ENCODE assay signal across 14 cellular contexts in genomic region chr1:206702803-206703202, GRCh38. TPM values are rescaled to one million over a fixed set of nuclear protein-coding genes. Genes with fewer than 3 reads are reported as not detected.
DNase-seq lines count a peak whose midpoint lies in the region; ATAC-seq and TF ChIP-seq lines count a peak whose summit lies in the region.
"Had no signal": no experiment of that assay in that cellular context is flagged by ENCODE, and none has a peak within 500 bp of the region (broad histone marks: within the 10 kb centered on the region; RNA-seq: fewer than 3 reads in every experiment).

No MANE protein-coding gene starts in this region.

- H3K36me3 ChIP-seq in BLaER1 treated with 17β-estradiol and CSF1 and Interleukin-3, amounts not matched to agents 10 nM and 100 nM: peaks cover 0 to 41% (median 19%) of the 10 kb centered on the region in 11 experiments; a peak in 19 of 22 replicates
- peaks cover 3% of the 10 kb centered on the region for H3K36me3 ChIP-seq in CD8-positive, alpha-beta T cell (ENCODE audit: insufficient read depth, low read length)
- H3K36me3 ChIP-seq in neuronal stem cell (replicated peaks in 1 of 2; ENCODE audit: control insufficient read depth in 2 of 2, insufficient read depth in 2 of 2, low read length in 2 of 2): peaks cover 0 to 3% of the 10 kb centered on the region in 2 donors
- H3K36me3 ChIP-seq: breast epithelium, neutrophil had no signal

- no peak overlapping the region for H4K91ac ChIP-seq in neuronal stem cell (ENCODE audit: low read depth, low read length, poor library complexity)

- CTCF ChIA-PET in CD8-positive, alpha-beta T cell (lab: Charles Lee): interaction anchor here (1.0 to 2.1 kb wide), 4 partner anchors 9 to 39 kb away, joined by 3 to 11 read pairs (median 4); no protein-coding TSS in a partner anchor

- no peak overlapping the region for H3K4me3 Mint-ChIP-seq in CD8-positive, alpha-beta T cell
- H3K4me3 Mint-ChIP-seq in activated T-helper 2 cell treated with anti-CD3 and anti-CD28 coated beads, Interferon-gamma antibody, Interleukin-2, Interleukin-4, amounts not matched to agents 10 μg/mL and 5 μg/mL and 100 μg/mL, durations not matched to agents 14 hours and 24 hours and 36 hours (ENCODE audit: low read depth): no peak overlapping the region
- peak overlapping the region in 1 of 8 donors; percentile 34 for H3K4me3 Mint-ChIP-seq in naive B cell

- no peaks in the 10 kb centered on the region for H3K27me3 Mint-ChIP-seq in CD8-positive, alpha-beta T cell (ENCODE audit: low read depth)
- no peaks in the 10 kb centered on the region for H3K27me3 Mint-ChIP-seq in activated T-helper 2 cell treated with anti-CD3 and anti-CD28 coated beads, Interferon-gamma antibody, Interleukin-2, Interleukin-4, amounts not matched to agents 10 μg/mL and 5 μg/mL and 100 μg/mL, durations not matched to agents 14 hours and 24 hours and 36 hours (ENCODE audit: low read depth)
- H3K27me3 Mint-ChIP-seq in naive B cell: no peaks in the 10 kb centered on the region

- H3K27ac ChIP-seq in BLaER1 treated with 17β-estradiol and CSF1 and Interleukin-3, amounts not matched to agents 10 nM and 100 nM: peak overlapping the region in 8 of 11 experiments; percentile 61 to 92 (median 86); a peak in 14 of 22 replicates
- H3K27ac ChIP-seq in CD8-positive, alpha-beta T cell (ENCODE audit: low read depth, low read length): no peak overlapping the region
- no peak overlapping the region for H3K27ac ChIP-seq in neuronal stem cell (replicated peaks; ENCODE audit: low read length)
- H3K27ac ChIP-seq: C4-2B had no signal

- no peak overlapping the region for H3K4ac ChIP-seq in neuronal stem cell (ENCODE audit: low read length)

- no peak overlapping the region for H2BK120ac ChIP-seq in neuronal stem cell (ENCODE audit: low read depth, low read length)

- H3K27ac Mint-ChIP-seq in CD8-positive, alpha-beta T cell: peak overlapping the region; percentile 91
- H3K27ac Mint-ChIP-seq in activated T-helper 2 cell treated with anti-CD3 and anti-CD28 coated beads, Interferon-gamma antibody, Interleukin-2, Interleukin-4, amounts not matched to agents 10 μg/mL and 5 μg/mL and 100 μg/mL, durations not matched to agents 14 hours and 24 hours and 36 hours: peak overlapping the region; percentile 81
- H3K27ac Mint-ChIP-seq in naive B cell: peak overlapping the region in 5 of 6 donors; percentile 12 to 90 (median 64)

- H2BK15ac ChIP-seq in neuronal stem cell (ENCODE audit: low read length): no peak overlapping the region

- H3K9ac ChIP-seq in BLaER1 treated with 17β-estradiol and CSF1 and Interleukin-3, amounts not matched to agents 10 nM and 100 nM: peak overlapping the region in 7 of 11 experiments; percentile 19 to 76 (median 56); a peak in 10 of 22 replicates
- no peak overlapping the region for H3K9ac ChIP-seq in neuronal stem cell (ENCODE audit: low read depth, low read length, poor library complexity)

- ATAC-seq in CD8-positive, alpha-beta T cell: no peak
- no peak for ATAC-seq in naive B cell (ENCODE audit: low read depth in 2 of 2)

- no peak overlapping the region for H3K23ac ChIP-seq in neuronal stem cell (ENCODE audit: low read depth, low read length, poor library complexity)

- no peak overlapping the region for H3K18ac ChIP-seq in neuronal stem cell (ENCODE audit: low read length)

- WGBS in neuronal stem cell (ENCODE audit: extremely low coverage in 2 of 2, insufficient read length in 2 of 2, insufficient replicate concordance in 1 of 2), 2 donors: no CpG with 5 or more reads among the region's 1 CpG

- no peak overlapping the region for H2BK5ac ChIP-seq in neuronal stem cell (ENCODE audit: low read length)

- H2BK12ac ChIP-seq in neuronal stem cell (ENCODE audit: low read length): no peak overlapping the region

- POLR2A ChIA-PET in CD8-positive, alpha-beta T cell (lab: Charles Lee): interaction anchor here (0.9 to 2.6 kb wide), 3 partner anchors 10 to 16 kb away, joined by 3 to 9 read pairs (median 3); no protein-coding TSS in a partner anchor

- DNase-seq in CD8-positive, alpha-beta T cell: no peak
- no peak for DNase-seq in activated T-helper 2 cell treated with anti-CD3 and anti-CD28 coated beads, Interferon-gamma antibody, Interleukin-2, Interleukin-4, amounts not matched to agents 10 μg/mL and 5 μg/mL and 100 μg/mL, durations not matched to agents 14 hours and 24 hours and 36 hours (ENCODE audit: low spot score)
- DNase-seq in naive B cell: no peak
- DNase-seq in C1 segment of cervical spinal cord (lab: John Stamatoyannopoulos, UW): no peak
- DNase-seq in neuronal stem cell (ENCODE audit: low spot score): no peak
- no peak for DNase-seq in NCI-H1417 treated with DMSO at 0.1 percent for 48 hours (lab: John Stamatoyannopoulos, UW)
- DNase-seq: NCI-H1048, OCI-M1 had no signal

- no peak overlapping the region for H3K14ac ChIP-seq in neuronal stem cell (ENCODE audit: low read length)

- H3K4me1 Mint-ChIP-seq in CD8-positive, alpha-beta T cell (ENCODE audit: low read depth): peaks cover 92% of the 10 kb centered on the region
- peaks cover 75% of the 10 kb centered on the region for H3K4me1 Mint-ChIP-seq in activated T-helper 2 cell treated with anti-CD3 and anti-CD28 coated beads, Interferon-gamma antibody, Interleukin-2, Interleukin-4, amounts not matched to agents 10 μg/mL and 5 μg/mL and 100 μg/mL, durations not matched to agents 14 hours and 24 hours and 36 hours (ENCODE audit: low read depth)
- H3K4me1 Mint-ChIP-seq in naive B cell: peaks cover 71 to 93% (median 89%) of the 10 kb centered on the region in 3 donors

- peaks cover 9% of the 10 kb centered on the region for H3K79me1 ChIP-seq in neuronal stem cell (ENCODE audit: low read depth, low read length)

- H4K20me1 ChIP-seq in BLaER1 treated with 17β-estradiol and CSF1 and Interleukin-3, amounts not matched to agents 10 nM and 100 nM: peaks cover 51 to 100% (median 98%) of the 10 kb centered on the region in 11 experiments; a peak in 20 of 22 replicates

- no peak overlapping the region for H4K8ac ChIP-seq in neuronal stem cell (ENCODE audit: low read depth, low read length)

- no peaks in the 10 kb centered on the region for H3K9me3 Mint-ChIP-seq in CD8-positive, alpha-beta T cell
- no peaks in the 10 kb centered on the region for H3K9me3 Mint-ChIP-seq in activated T-helper 2 cell treated with anti-CD3 and anti-CD28 coated beads, Interferon-gamma antibody, Interleukin-2, Interleukin-4, amounts not matched to agents 10 μg/mL and 5 μg/mL and 100 μg/mL, durations not matched to agents 14 hours and 24 hours and 36 hours
- H3K9me3 Mint-ChIP-seq in naive B cell: no peaks in the 10 kb centered on the region
- H3K9me3 Mint-ChIP-seq: activated naive CD4-positive, alpha-beta T cell treated with anti-CD3 and anti-CD28 coated beads, Interleukin-2, amount 50 U/mL, for 72 hours had no signal

- no peak overlapping the region for H3K4me3 ChIP-seq in BLaER1 treated with 17β-estradiol and CSF1 and Interleukin-3, amounts not matched to agents 10 nM and 100 nM
- no peak overlapping the region for H3K4me3 ChIP-seq in CD8-positive, alpha-beta T cell (ENCODE audit: low read depth, low read length)
- H3K4me3 ChIP-seq in neuronal stem cell (ENCODE audit: low read length in 2 of 2): no peak overlapping the region
- H3K4me3 ChIP-seq: breast epithelium, lung had no signal

- H3K27me3 ChIP-seq in BLaER1 treated with 17β-estradiol and CSF1 and Interleukin-3, amounts not matched to agents 10 nM and 100 nM: no peaks in the 10 kb centered on the region
- no peaks in the 10 kb centered on the region for H3K27me3 ChIP-seq in CD8-positive, alpha-beta T cell (ENCODE audit: insufficient read depth, low read length)
- H3K27me3 ChIP-seq in neuronal stem cell (ENCODE audit: control insufficient read depth in 3 of 3, insufficient read depth in 3 of 3, low read depth in 1 of 3, low read length in 3 of 3): no peaks in the 10 kb centered on the region
- H3K27me3 ChIP-seq: breast epithelium, neutrophil had no signal

- H3K4me2 ChIP-seq in BLaER1 treated with 17β-estradiol and CSF1 and Interleukin-3, amounts not matched to agents 10 nM and 100 nM: peak overlapping the region; percentile 38 to 98 (median 97); a peak in 21 of 22 replicates
- H3K4me2 ChIP-seq in neuronal stem cell (ENCODE audit: insufficient read depth, low read length, poor library complexity, severe bottlenecking): no peak overlapping the region

- no peak overlapping the region for H2AK5ac ChIP-seq in neuronal stem cell (ENCODE audit: low read depth, low read length)

- no peak overlapping the region for H2AFZ ChIP-seq in neuronal stem cell (ENCODE audit: low read length)

- peaks cover 12% of the 10 kb centered on the region for H3K36me3 Mint-ChIP-seq in CD8-positive, alpha-beta T cell
- peaks cover 20% of the 10 kb centered on the region for H3K36me3 Mint-ChIP-seq in activated T-helper 2 cell treated with anti-CD3 and anti-CD28 coated beads, Interferon-gamma antibody, Interleukin-2, Interleukin-4, amounts not matched to agents 10 μg/mL and 5 μg/mL and 100 μg/mL, durations not matched to agents 14 hours and 24 hours and 36 hours (ENCODE audit: low read depth)
- no peaks in the 10 kb centered on the region for H3K36me3 Mint-ChIP-seq in naive B cell

- intact Hi-C loops in CD8-positive, alpha-beta T cell (cut with DNase I, micrococcal nuclease): no loop called here
- intact Hi-C loops in activated T-helper 2 cell treated with anti-CD3 and anti-CD28 coated beads, Interferon-gamma antibody, Interleukin-2, Interleukin-4, amounts not matched to agents 10 μg/mL and 5 μg/mL and 100 μg/mL, durations not matched to agents 14 hours and 24 hours and 36 hours (cut with micrococcal nuclease): loop anchor here (1.0 kb wide), 2 partner anchors 14 to 17 kb away; no protein-coding TSS in a partner anchor

- H3K9me3 ChIP-seq in BLaER1 treated with 17β-estradiol and CSF1 and Interleukin-3, amounts not matched to agents 10 nM and 100 nM (replicated peaks in 1 of 11): no peaks in the 10 kb centered on the region
- no peaks in the 10 kb centered on the region for H3K9me3 ChIP-seq in CD8-positive, alpha-beta T cell (ENCODE audit: low read length)
- H3K9me3 ChIP-seq in neuronal stem cell (replicated peaks in 1 of 2; ENCODE audit: control insufficient read depth in 2 of 2, insufficient read depth in 1 of 2, low read depth in 1 of 2, low read length in 2 of 2): no peaks in the 10 kb centered on the region
- H3K9me3 ChIP-seq: breast epithelium, neutrophil had no signal

- no peak for TF ChIP-seq CTCF in CD8-positive, alpha-beta T cell (IDR thresholded peaks at IDR 0.05)

- peaks cover 96 to 100% (median 100%) of the 10 kb centered on the region in 10 experiments for H3K4me1 ChIP-seq in BLaER1 treated with 17β-estradiol and CSF1 and Interleukin-3, amounts not matched to agents 10 nM and 100 nM
- H3K4me1 ChIP-seq in CD8-positive, alpha-beta T cell (ENCODE audit: insufficient read depth, low read length): peaks cover 69% of the 10 kb centered on the region
- H3K4me1 ChIP-seq in neuronal stem cell (ENCODE audit: control insufficient read depth in 2 of 2, insufficient read depth in 1 of 2, low read depth in 1 of 2, low read length in 2 of 2): peaks cover 46 to 47% of the 10 kb centered on the region in 2 donors

RNA-seq across cellular contexts. Expression of gene MAPKAPK2, which starts 18.1 kb away (rescaled TPM):
- total RNA-seq in CD8-positive, alpha-beta T cell: 100 to 1,000 TPM; 218 to 225 TPM
- total RNA-seq in activated T-helper 2 cell treated with anti-CD3 and anti-CD28 coated beads, Interferon-gamma antibody, Interleukin-2, Interleukin-4, amounts not matched to agents 10 μg/mL and 5 μg/mL and 100 μg/mL, durations not matched to agents 14 hours and 24 hours and 36 hours: 92.3 and 98.8 TPM in 2 replicates
- polyA plus RNA-seq in naive B cell (ENCODE audit: low read depth in 6 of 6): 1 to 10 TPM; 1.7 to 3.6 (median 2.8) TPM
- 54.3 TPM for polyA plus RNA-seq in neuronal stem cell (2013, experiment 1 of 2)
- polyA plus RNA-seq in neuronal stem cell (2013, experiment 2 of 2): 54.2 TPM

Comparison
In these comparisons a context has a peak if more than half of its experiments do, and no peak if none do; other contexts are left out.
1. H3K27ac ChIP-seq: peak in BLaER1 treated with 17β-estradiol and CSF1 and Interleukin-3, amounts not matched to agents 10 nM and 100 nM (8 of 11); none in CD8-positive, alpha-beta T cell (single experiment) and neuronal stem cell (single experiment).
2. Peak in every context shown above with its lines, with median percentiles within 50 percentile points of each other: H3K27ac Mint-ChIP-seq.